Comparison of ENCODE assay signal across 8 cellular contexts in genomic region chr7:2314956-2315530, GRCh38. TPM values are rescaled to one million over a fixed set of nuclear protein-coding genes. Genes with fewer than 3 reads are reported as not detected.
A peak's percentile ranks its signal among the peaks of the same experiment; 100 is the strongest.
DNase-seq lines count a peak whose midpoint lies in the region; ATAC-seq, FAIRE-seq and TF ChIP-seq lines count a peak whose summit lies in the region.
"Not testable (repeated sequence)": the region's sequence is repeated elsewhere in the genome, so short reads cannot be mapped to it uniquely, and the experiment has no call there.

No MANE protein-coding gene starts in this region.

- not testable (repeated sequence) for H4K20me1 ChIP-seq in keratinocyte (ENCODE audit: control insufficient read depth, extremely low read depth, insufficient read depth, low read length); neural progenitor cell (ENCODE audit: low read depth)

- H3K9me1 ChIP-seq in keratinocyte (ENCODE audit: control insufficient read depth, extremely low read depth, insufficient read depth, low read length) = not testable (repeated sequence)

- peaks cover 16% of the 10 kb centered on the region for H3F3A ChIP-seq in neural progenitor cell (ENCODE audit: low read depth)

- H3K9ac ChIP-seq in SK-N-MC (ENCODE audit: insufficient read length); keratinocyte (ENCODE audit: control insufficient read depth, extremely low read depth, insufficient read depth, low read length); neural progenitor cell: not testable (repeated sequence)

- not testable (repeated sequence) for H3K27ac Mint-ChIP-seq in neural progenitor cell

- not testable (repeated sequence) for ATAC-seq in A549

- TF ChIP-seq EP300 in A549 (IDR thresholded peaks at IDR 0.05); Ishikawa (IDR thresholded peaks at IDR 0.05; ENCODE audit: borderline replicate concordance); esophagus muscularis mucosa (IDR thresholded peaks at IDR 0.05); stomach (IDR thresholded peaks at IDR 0.05): not testable (repeated sequence)

- not testable (repeated sequence) for FAIRE-seq in A549 (lab: Jason Lieb, UNC); keratinocyte (lab: Jason Lieb, UNC)

- TF ChIP-seq POLR2A in A549 (IDR thresholded peaks at IDR 0.05; ENCODE audit: low read length); esophagus muscularis mucosa (IDR thresholded peaks at IDR 0.05; ENCODE audit: low read depth); stomach (IDR thresholded peaks at IDR 0.05): not testable (repeated sequence)

- H3K4me1 Mint-ChIP-seq in neural progenitor cell = peaks cover 13% of the 10 kb centered on the region

- H3K27me3 Mint-ChIP-seq in neural progenitor cell (ENCODE audit: insufficient read depth, low read depth) = not testable (repeated sequence)

- H3K4me3 ChIP-seq in A549 (peak overlapping the region; percentile 87), GM06990 (replicated peaks; ENCODE audit: low read depth, low read length) (peak overlapping the region; percentile 56; the same call in 1 of the 2 replicates), SK-N-MC (peak overlapping the region; percentile 91), esophagus muscularis mucosa (peak overlapping the region; percentile 77 to 98 (median 80)), keratinocyte (ENCODE audit: control insufficient read depth in 2 of 3, extremely low read depth in 1 of 3, insufficient read depth in 2 of 3, low read depth in 1 of 3, low read length in 3 of 3) (peak overlapping the region in 1 of 3 experiments; percentile 53), stomach (peak overlapping the region; percentile 71 to 98 (median 95))
- not testable (repeated sequence) for H3K4me3 ChIP-seq in neural progenitor cell

- peak overlapping the region; percentile 56 to 95; a peak in 3 of 6 replicates for H3K27ac ChIP-seq in A549
- H3K27ac ChIP-seq in SK-N-MC; esophagus muscularis mucosa (replicated peaks in 1 of 4); keratinocyte (ENCODE audit: control insufficient read depth, insufficient read depth, low read length); neural progenitor cell: not testable (repeated sequence)
- H3K27ac ChIP-seq in stomach = peak overlapping the region in 3 of 5 donors; percentile 34 to 93 (median 35)

- H3K27me3 ChIP-seq in GM06990 (replicated peaks; ENCODE audit: control insufficient read depth, insufficient read depth, low read length); esophagus muscularis mucosa; keratinocyte (ENCODE audit: control insufficient read depth, extremely low read depth, insufficient read depth, low read length); neural progenitor cell; stomach: not testable (repeated sequence)

- TF ChIP-seq CTCF in A549 (IDR thresholded peaks at IDR 0.05); GM06990 (IDR thresholded peaks at IDR 0.05; ENCODE audit: insufficient read depth, low read length, poor library complexity, severe bottlenecking); esophagus muscularis mucosa (IDR thresholded peaks at IDR 0.05); keratinocyte (optimal IDR thresholded peaks at IDR 0.05 in 1 of 3, IDR thresholded peaks at IDR 0.05 in 1 of 3, conservative IDR thresholded peaks at IDR 0.05 in 1 of 3; ENCODE audit: extremely low read depth in 1 of 3, insufficient read depth in 2 of 3, low read length in 3 of 3); neural progenitor cell (IDR thresholded peaks at IDR 0.05); stomach (IDR thresholded peaks at IDR 0.05): not testable (repeated sequence)

- dilution Hi-C loops in keratinocyte (cut with MboI; ENCODE audit: extremely low pct_ligation_motif_present, low sequenced_read_pairs) = not testable (repeated sequence)

- H3K4me1 ChIP-seq in A549 (peaks cover 14% of the 10 kb centered on the region), esophagus muscularis mucosa (peaks cover 0 to 24% (median 17%) of the 10 kb centered on the region in 4 donors), stomach (peaks cover 0 to 25% (median 15%) of the 10 kb centered on the region in 4 donors)
- H3K4me1 ChIP-seq in keratinocyte (ENCODE audit: control insufficient read depth, extremely low read depth, insufficient read depth, low read length); neural progenitor cell: not testable (repeated sequence)

- 22% methylated on average over 3 of the region's 3 CpGs for WGBS in A549 (ENCODE audit: missing lambda C conversion rate)
- 65% methylated on average over 3 of the region's 3 CpGs for WGBS in esophagus muscularis mucosa
- 76 to 80% (median 78%) methylated on average over 3 of the region's 3 CpGs for WGBS in stomach, 5 donors

- intact Hi-C loops in esophagus muscularis mucosa (cut with DNase I) = loop anchor here (5.0 kb wide), 1 partner anchor 37 kb away; the partner anchor contains the start of gene EIF3B
- intact Hi-C loops in stomach (cut with DNase I; ENCODE audit: low total_unique reads) = not testable (repeated sequence)

- CTCF ChIA-PET in A549 (lab: Yijun Ruan, JAX) = not testable (repeated sequence)

- POLR2A ChIA-PET in A549 (lab: Yijun Ruan, JAX) = not testable (repeated sequence)

- H3K9me3 Mint-ChIP-seq in neural progenitor cell = not testable (repeated sequence)

- not testable (repeated sequence) for H3K36me3 ChIP-seq in GM06990 (ENCODE audit: control insufficient read depth, insufficient read depth, low read length); SK-N-MC (ENCODE audit: insufficient read depth, low read length); esophagus muscularis mucosa; keratinocyte (ENCODE audit: control insufficient read depth in 2 of 2, extremely low read depth in 1 of 2, insufficient read depth in 2 of 2, low read length in 2 of 2); neural progenitor cell; stomach

- H3K9me3 ChIP-seq in A549; SK-N-MC (ENCODE audit: low read depth, low read length); esophagus muscularis mucosa; keratinocyte (ENCODE audit: control insufficient read depth, low read depth, low read length); neural progenitor cell (ENCODE audit: low read depth); stomach: not testable (repeated sequence)

- H3K4me3 Mint-ChIP-seq in neural progenitor cell = not testable (repeated sequence)

- not testable (repeated sequence) for H3K79me2 ChIP-seq in keratinocyte (ENCODE audit: control insufficient read depth, insufficient read depth, low read length)
- H3K79me2 ChIP-seq in neural progenitor cell (ENCODE audit: low read depth) = peaks cover 36% of the 10 kb centered on the region

- H2AFZ ChIP-seq in keratinocyte (ENCODE audit: control insufficient read depth, low read length); neural progenitor cell (replicated peaks): not testable (repeated sequence)

- H3K4me2 ChIP-seq in A549 (peak overlapping the region; percentile 71), keratinocyte (ENCODE audit: control insufficient read depth, extremely low read depth, insufficient read depth, low read depth, low read length) (peak overlapping the region; percentile 67), neural progenitor cell (peak overlapping the region; percentile 71)

- TF ChIP-seq RAD21 in A549 (conservative IDR thresholded peaks at IDR 0.05 in 1 of 2, IDR thresholded peaks at IDR 0.05 in 1 of 2); Ishikawa (IDR thresholded peaks at IDR 0.05; ENCODE audit: low read depth): not testable (repeated sequence)

- DNase-seq in A549 (ENCODE audit: low read depth in 1 of 2, low spot score in 1 of 2); GM06990 (ENCODE audit: extremely low read depth, insufficient read length); SK-N-MC (ENCODE audit: low read depth, low spot score); esophagus muscularis mucosa (ENCODE audit: extremely low spot score); keratinocyte (ENCODE audit: low read depth, low spot score); neural progenitor cell (ENCODE audit: low spot score); stomach: not testable (repeated sequence)

- H3K36me3 Mint-ChIP-seq in neural progenitor cell = not testable (repeated sequence)

RNA-seq across cellular contexts. Expression of gene SNX8, which starts 0.8 kb away (rescaled TPM):
- polyA plus RNA-seq in A549 (2011; rRNA removed) (36.3 and 36.4 TPM in 2 replicates), A549 (2017; fragmentation: RNase III; extraction: RNeasy Plus Mini Kit Qiagen cat#74134 plus additional on column Dnase treatment) (21.2 to 25.8 TPM (median 25.7 TPM) in 3 replicates), keratinocyte (18.0 to 28.0 TPM (median 24.2 TPM) in 3 replicates), stomach (10 to 100 TPM; 11.7 to 13.4 (median 12.4) TPM)
- polyA plus RNA-seq in A549 (2012; cell fraction: cytosol; rRNA removed) = 55.9 and 70.8 TPM in 2 replicates
- 58.1 and 81.5 TPM in 2 replicates for polyA plus RNA-seq in A549 (2012; cell fraction: nucleus; rRNA removed)
- 72.8 and 82.0 TPM in 2 replicates for polyA minus RNA-seq in A549 (2011; rRNA and poly(A)+ RNA removed)
- total RNA-seq in esophagus muscularis mucosa (1 to 10 TPM; 6.8 to 9.9 (median 8.7) TPM), neural progenitor cell (ENCODE audit: low replicate concordance) (3.6 and 15.0 TPM in 2 replicates), stomach (10 to 100 TPM in 3 of 5 donors, 1 to 10 TPM in 2; 7.7 to 72.9 (median 11.6) TPM)
- polyA plus RNA-seq in keratinocyte (2011; ENCODE audit: low read depth) = 9.6 TPM
- 14.3 and 24.2 TPM in 2 replicates for polyA plus RNA-seq in keratinocyte (2011; cell fraction: cytosol; rRNA removed)
- 19.1 and 25.0 TPM in 2 replicates for polyA plus RNA-seq in keratinocyte (2011; cell fraction: nucleus; rRNA removed)
- 14.1 and 25.0 TPM in 2 replicates for polyA plus RNA-seq in keratinocyte (2012; ENCODE audit: low replicate concordance)
- 32.6 to 65.7 TPM (median 40.5 TPM) in 3 replicates for polyA minus RNA-seq in keratinocyte
- 20.1 TPM for polyA minus RNA-seq in keratinocyte (2011; cell fraction: cytosol; rRNA and poly(A)+ RNA removed)
- polyA minus RNA-seq in keratinocyte (2011; cell fraction: nucleus; rRNA and poly(A)+ RNA removed) = 8.3 and 15.7 TPM in 2 replicates

RNA-seq across cellular contexts. Expression of gene EIF3B, which starts 39.6 kb away (rescaled TPM):
- 180 and 219 TPM in 2 replicates for polyA plus RNA-seq in A549 (2011; rRNA removed)
- polyA plus RNA-seq in A549 (2012; cell fraction: cytosol; rRNA removed) = 152 and 156 TPM in 2 replicates
- polyA plus RNA-seq in A549 (2012; cell fraction: nucleus; rRNA removed) = 311 and 370 TPM in 2 replicates
- 206 to 230 TPM (median 207 TPM) in 3 replicates for polyA plus RNA-seq in A549 (2017; fragmentation: RNase III; extraction: RNeasy Plus Mini Kit Qiagen cat#74134 plus additional on column Dnase treatment)
- polyA minus RNA-seq in A549 (2011; rRNA and poly(A)+ RNA removed) = 140 and 153 TPM in 2 replicates
- 100 to 1,000 TPM; 105 to 155 (median 128) TPM for total RNA-seq in esophagus muscularis mucosa
- polyA plus RNA-seq in keratinocyte = 119 to 169 TPM (median 144 TPM) in 3 replicates
- polyA plus RNA-seq in keratinocyte (2011; ENCODE audit: low read depth) = 278 TPM
- 116 and 141 TPM in 2 replicates for polyA plus RNA-seq in keratinocyte (2011; cell fraction: cytosol; rRNA removed)
- 229 and 245 TPM in 2 replicates for polyA plus RNA-seq in keratinocyte (2011; cell fraction: nucleus; rRNA removed)
- 114 and 215 TPM in 2 replicates for polyA plus RNA-seq in keratinocyte (2012; ENCODE audit: low replicate concordance)
- polyA minus RNA-seq in keratinocyte = 134 to 169 TPM (median 149 TPM) in 3 replicates
- polyA minus RNA-seq in keratinocyte (2011; cell fraction: cytosol; rRNA and poly(A)+ RNA removed) = 125 TPM
- 77.9 and 154 TPM in 2 replicates for polyA minus RNA-seq in keratinocyte (2011; cell fraction: nucleus; rRNA and poly(A)+ RNA removed)
- 146 and 167 TPM in 2 replicates for total RNA-seq in neural progenitor cell (ENCODE audit: low replicate concordance)
- total RNA-seq in stomach = 100 to 1,000 TPM; 115 to 373 (median 150) TPM
- polyA plus RNA-seq in stomach = 10 to 100 TPM; 64.8 to 90.1 (median 88.3) TPM
